ENCODE assay signal across 10 cellular contexts in the genomic region with DNA sequence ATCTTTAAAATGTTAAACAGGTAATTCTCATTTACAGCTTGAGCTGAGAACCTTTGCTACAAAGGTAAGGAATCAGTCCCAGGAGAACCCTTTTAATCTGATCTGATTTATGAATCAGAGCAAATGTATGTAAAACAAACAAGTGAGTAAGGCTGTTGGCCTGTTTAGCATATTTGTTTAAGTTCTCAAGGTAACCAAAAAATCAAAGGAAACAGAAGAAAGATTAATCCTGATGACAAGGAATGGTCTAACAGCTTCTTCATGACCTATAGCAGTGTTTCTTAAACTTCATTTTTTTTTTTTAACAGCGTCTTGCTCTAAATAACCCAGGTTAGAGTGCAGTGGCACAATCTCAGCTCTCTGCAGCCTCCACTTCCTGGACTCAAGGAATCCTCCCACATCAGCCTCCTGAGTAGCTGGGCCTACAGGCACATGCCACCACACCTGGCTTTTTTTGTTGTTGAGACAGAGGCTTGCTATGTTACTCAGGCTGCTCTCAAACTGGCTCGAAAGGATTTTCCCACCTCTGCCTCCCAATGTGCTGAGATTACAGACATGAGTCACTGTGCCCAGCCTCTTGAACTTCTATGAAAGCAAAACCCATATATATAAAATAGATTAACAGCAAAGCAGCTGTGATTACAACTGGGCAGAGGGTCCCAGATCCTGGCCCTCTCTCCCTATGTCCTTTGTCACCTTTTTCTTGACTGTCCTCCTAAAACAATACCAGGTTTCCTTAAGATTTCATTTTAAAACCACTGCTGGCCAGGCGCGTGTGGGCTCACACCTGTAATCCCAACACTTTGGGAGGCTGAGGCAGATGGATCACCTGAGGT. TPM values are rescaled to one million over a fixed set of nuclear protein-coding genes. Genes with fewer than 3 reads are reported as not detected.
A peak's percentile ranks its signal among the peaks of the same experiment; 100 is the strongest.
DNase-seq lines count a peak whose midpoint lies in the region; ATAC-seq and TF ChIP-seq lines count a peak whose summit lies in the region.
"Had no signal": no experiment of that assay in that cellular context is flagged by ENCODE, and none has a peak within 500 bp of the region (broad histone marks: within the 10 kb centered on the region; RNA-seq: fewer than 3 reads in every experiment).

No MANE protein-coding gene starts in this region.

- TF ChIP-seq CTCF in AG04450 (IDR thresholded peaks at IDR 0.05; ENCODE audit: low read depth, low read length) (no peak), Panc1 (IDR thresholded peaks at IDR 0.05) (no peak), foreskin keratinocyte (conservative IDR thresholded peaks at IDR 0.05) (no peak)

- no TSS peak for BruUV-seq in Panc1 (replicated peaks; lab: Mats Ljungman, UMichigan)

- H3K4me1 ChIP-seq in Panc1 (ENCODE audit: control insufficient read depth, insufficient read depth, low read length) (peaks cover 32% of the 10 kb centered on the region), foreskin keratinocyte (peaks cover 24% of the 10 kb centered on the region)
- H3K4me1 ChIP-seq: testis had no signal

- H3K27ac ChIP-seq in AG04450 (ENCODE audit: low read depth, low read length) (peak overlapping the region; percentile 47), Panc1 (ENCODE audit: low read length) (peak overlapping the region; percentile 71), foreskin keratinocyte (peak overlapping the region; percentile 70)
- H3K27ac ChIP-seq: testis had no signal

- CTCF ChIA-PET in AG04450 (lab: Charles Lee) = interaction anchor here (0.6 to 2.9 kb wide), 3 partner anchors 13 to 44 kb away, joined by 3 to 10 read pairs (median 3); partner anchors contain the start of gene NT5C
- CTCF ChIA-PET in Panc1 (lab: Charles Lee) = interaction anchor here (0.5 to 0.8 kb wide), 2 partner anchors 46 to 104 kb away, joined by 3 read pairs; no protein-coding TSS in a partner anchor

- DNase-seq in AG04450 (ENCODE audit: low read depth, low spot score) (no peak), Panc1 (ENCODE audit: low read depth, low spot score) (peak; percentile 52), foreskin keratinocyte (peak; percentile 92 to 96), NCI-H2196 (lab: John Stamatoyannopoulos, UW; ENCODE audit: unreplicated experiment) (no peak), iPS-NIHi7 (ENCODE audit: extremely low spot score) (no peak), inferior parietal cortex (ENCODE audit: extremely low spot score) (no peak)
- DNase-seq: activated CD4-positive, alpha-beta memory T cell treated with anti-CD3 and anti-CD28 coated beads for 36 hours; CD8-positive, alpha-beta memory T cell; NCI-H1694; testis had no signal

- no peak overlapping the region for H3K4me3 ChIP-seq in AG04450 (ENCODE audit: low read depth, low read length)
- no peak overlapping the region for H3K4me3 ChIP-seq in Panc1 (ENCODE audit: low read depth in 2 of 2, low read length in 2 of 2)
- H3K4me3 ChIP-seq: testis had no signal

- no peaks in the 10 kb centered on the region; the same call in 1 of the 2 replicates for H3K9me3 ChIP-seq in AG04450 (ENCODE audit: control insufficient read depth, insufficient read depth, low read length)
- no peaks in the 10 kb centered on the region for H3K9me3 ChIP-seq in Panc1 (ENCODE audit: control insufficient read depth, insufficient read depth, low read depth, low read length)
- H3K9me3 ChIP-seq: testis had no signal

- H3K27me3 ChIP-seq in AG04450 (ENCODE audit: control insufficient read depth, insufficient read depth, low read length) (no peaks in the 10 kb centered on the region), Panc1 (ENCODE audit: control insufficient read depth, insufficient read depth, low read length) (no peaks in the 10 kb centered on the region), foreskin keratinocyte (no peaks in the 10 kb centered on the region)
- H3K27me3 ChIP-seq: testis had no signal

- H3K36me3 ChIP-seq in Panc1 (ENCODE audit: control insufficient read depth, insufficient read depth, low read length) = no peaks in the 10 kb centered on the region

- peak; percentile 80 for ATAC-seq in Panc1
- ATAC-seq in foreskin keratinocyte = peak; percentile 81

- POLR2A ChIA-PET in AG04450 (lab: Yijun Ruan, JAX) (no interaction called here), Panc1 (lab: Charles Lee) (interaction anchor here (0.7 kb wide), 1 partner anchor 49 kb away, joined by 3 read pairs; no protein-coding TSS in a partner anchor)

- intact Hi-C loops in Panc1 (cut with micrococcal nuclease; ENCODE audit: unreplicated experiment) = no loop called here

- in situ Hi-C loops in Panc1 (cut with HindIII; ENCODE audit: low pct_unique_long_range_greater_than_20kb, low sequenced_read_pairs) = no loop called here

RNA-seq across cellular contexts. Expression of gene JPT1, which starts 5.1 kb away (rescaled TPM):
- polyA plus RNA-seq in AG04450 (2011; rRNA removed) (89.8 and 97.0 TPM in 2 replicates), foreskin keratinocyte (705 and 905 TPM in 2 replicates)
- 31.8 and 53.5 TPM in 2 replicates for polyA minus RNA-seq in AG04450 (2011; rRNA and poly(A)+ RNA removed)
- total RNA-seq in Panc1 (2021; ENCODE audit: unreplicated experiment) (448 TPM), foreskin keratinocyte (463 and 622 TPM in 2 replicates)
- 639 TPM for polyA plus RNA-seq in Panc1 (2012; ENCODE audit: insufficient read length)

RNA-seq across cellular contexts. Expression of gene SUMO2, which starts 23.3 kb away (rescaled TPM):
- 356 and 439 TPM in 2 replicates for polyA plus RNA-seq in AG04450 (2011; rRNA removed)
- 186 and 230 TPM in 2 replicates for polyA minus RNA-seq in AG04450 (2011; rRNA and poly(A)+ RNA removed)
- total RNA-seq in Panc1 (2021; ENCODE audit: unreplicated experiment) = 616 TPM
- polyA plus RNA-seq in Panc1 (2012; ENCODE audit: insufficient read length) = 413 TPM
- 284 and 299 TPM in 2 replicates for total RNA-seq in foreskin keratinocyte
- polyA plus RNA-seq in foreskin keratinocyte = 326 and 355 TPM in 2 replicates

RNA-seq across cellular contexts. Expression of gene NT5C, which starts 27.9 kb away (rescaled TPM):
- 22.6 and 27.9 TPM in 2 replicates for polyA plus RNA-seq in AG04450 (2011; rRNA removed)
- polyA minus RNA-seq in AG04450 (2011; rRNA and poly(A)+ RNA removed) = 8.6 and 11.0 TPM in 2 replicates
- 63.4 TPM for total RNA-seq in Panc1 (2021; ENCODE audit: unreplicated experiment)
- polyA plus RNA-seq in Panc1 (2012; ENCODE audit: insufficient read length) = 82.5 TPM
- 76.5 and 76.8 TPM in 2 replicates for total RNA-seq in foreskin keratinocyte
- polyA plus RNA-seq in foreskin keratinocyte = 109 and 111 TPM in 2 replicates

RNA-seq across cellular contexts. Expression of gene NUP85, which starts 46.1 kb away (rescaled TPM):
- polyA plus RNA-seq in AG04450 (2011; rRNA removed) = 31.5 and 33.3 TPM in 2 replicates
- polyA minus RNA-seq in AG04450 (2011; rRNA and poly(A)+ RNA removed) = 37.1 and 37.8 TPM in 2 replicates
- 141 TPM for total RNA-seq in Panc1 (2021; ENCODE audit: unreplicated experiment)
- 96.7 TPM for polyA plus RNA-seq in Panc1 (2012; ENCODE audit: insufficient read length)
- 74.4 and 81.5 TPM in 2 replicates for total RNA-seq in foreskin keratinocyte
- polyA plus RNA-seq in foreskin keratinocyte = 55.9 and 66.9 TPM in 2 replicates

RNA-seq across cellular contexts. Expression of gene ARMC7, which starts 49.6 kb away (rescaled TPM):
- polyA plus RNA-seq in AG04450 (2011; rRNA removed) = 5.6 and 6.5 TPM in 2 replicates
- polyA minus RNA-seq in AG04450 (2011; rRNA and poly(A)+ RNA removed) = 8.0 and 9.7 TPM in 2 replicates
- total RNA-seq in Panc1 (2021; ENCODE audit: unreplicated experiment) = 48.7 TPM
- 74.7 TPM for polyA plus RNA-seq in Panc1 (2012; ENCODE audit: insufficient read length)
- total RNA-seq in foreskin keratinocyte = 3.5 and 4.4 TPM in 2 replicates
- 5.8 and 6.5 TPM in 2 replicates for polyA plus RNA-seq in foreskin keratinocyte

Comparison
In these comparisons a context has a peak if more than half of its experiments do, and no peak if none do; other contexts are left out.
1. DNase-seq: peak in Panc1 (single experiment) and foreskin keratinocyte (2 of 2); none in AG04450 (single experiment), NCI-H2196 (single experiment), iPS-NIHi7 (single experiment) and inferior parietal cortex (single experiment).
2. Peak in every context shown above with its lines, with median percentiles within 50 percentile points of each other: H3K27ac ChIP-seq.